ENCODE assay signal across 1 cellular context in the genomic region with DNA sequence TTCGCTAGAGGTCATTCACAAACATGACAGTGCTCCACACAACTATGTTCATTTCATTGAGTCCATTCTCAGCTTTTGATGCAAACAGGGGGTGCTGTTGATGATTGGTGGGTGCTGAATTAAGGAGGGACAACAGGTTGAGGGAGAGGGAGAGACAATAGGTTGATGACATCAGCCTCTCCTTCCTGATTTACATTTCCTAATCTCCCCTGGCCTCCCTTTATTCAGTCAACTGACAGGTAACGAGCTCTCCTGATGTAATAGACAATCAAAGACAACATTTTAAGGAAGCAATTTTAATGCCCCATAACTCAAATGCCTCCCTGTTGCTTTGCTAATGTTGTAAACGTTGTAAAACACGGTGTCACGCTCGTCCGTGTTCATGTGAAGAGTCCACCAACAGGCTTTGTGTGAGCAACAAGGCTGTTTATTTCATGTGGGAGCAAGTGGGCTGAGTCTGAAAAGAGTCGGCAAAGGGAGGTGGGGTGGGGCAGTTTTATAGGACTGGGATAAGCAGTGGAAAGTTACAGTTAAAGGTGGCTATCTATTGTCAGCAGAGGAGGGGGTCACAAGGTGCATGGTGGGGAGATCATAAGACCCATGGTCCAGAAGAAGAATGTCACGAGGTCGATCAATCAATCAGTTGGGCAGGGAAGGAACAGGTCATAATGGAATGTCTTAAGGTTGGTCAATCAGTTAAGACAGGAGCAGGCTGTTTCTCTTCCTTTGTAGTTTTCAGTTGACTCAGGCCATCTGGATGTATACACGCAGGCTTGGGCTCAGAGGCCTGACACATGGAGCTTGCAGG.
TF ChIP-seq lines count a peak whose summit lies in the region.

No MANE protein-coding gene starts in this region.

TF ChIP-seq in K562, 482 proteins besides CTCF, POLR2A, EP300 and RAD21 (continues in another document):
- TF ChIP-seq FOXK1 (CRISPR knock-in tag; IDR thresholded peaks at IDR 0.05; ENCODE audit: borderline replicate concordance) (no peak), XRCC3 (IDR thresholded peaks at IDR 0.05) (no peak), MNT (conservative IDR thresholded peaks at IDR 0.05) (peak; percentile 29 to 61; a peak in 2 of 4 replicates), PRMT5 (CRISPR knock-in tag; IDR thresholded peaks at IDR 0.05) (no peak), CAMTA2 (CRISPR knock-in tag; conservative IDR thresholded peaks at IDR 0.05) (no peak), VEZF1 (CRISPR knock-in tag; IDR thresholded peaks at IDR 0.05) (peak; percentile 70), SRSF3 (IDR thresholded peaks at IDR 0.05; ENCODE audit: insufficient read depth, low read length) (no peak), EP400 (IDR thresholded peaks at IDR 0.05) (peak; percentile 59; the same call in 1 of the 2 replicates), BCOR (IDR thresholded peaks at IDR 0.05) (no peak), ZNF280A (IDR thresholded peaks at IDR 0.05; ENCODE audit: low read depth, partially characterized antibody) (no peak), NFE2L1 (tag; IDR thresholded peaks at IDR 0.05; ENCODE audit: borderline replicate concordance, low read depth) (no peak), FOXM1 (IDR thresholded peaks at IDR 0.05; ENCODE audit: low read depth) (peak; percentile 49), FOXM1 (CRISPR knock-in tag; IDR thresholded peaks at IDR 0.05; ENCODE audit: low read depth) (no peak), ZNF780A (CRISPR knock-in tag; IDR thresholded peaks at IDR 0.05) (no peak), SIN3B (IDR thresholded peaks at IDR 0.05; ENCODE audit: low read depth) (no peak), ZFX (CRISPR knock-in tag; IDR thresholded peaks at IDR 0.05) (peak; percentile 22; the same call in 1 of the 2 replicates), NR4A1 (CRISPR knock-in tag; IDR thresholded peaks at IDR 0.05) (no peak), NR4A1 (tag; IDR thresholded peaks at IDR 0.05) (no peak; the same call in 1 of the 2 replicates), NCOA4 (IDR thresholded peaks at IDR 0.05; ENCODE audit: partially characterized antibody) (no peak), RFX7 (CRISPR knock-in tag; IDR thresholded peaks at IDR 0.05) (no peak), HMG20B (CRISPR knock-in tag; IDR thresholded peaks at IDR 0.05) (no peak), DIDO1 (tag; IDR thresholded peaks at IDR 0.05; ENCODE audit: low read depth) (no peak), DNMT1 (IDR thresholded peaks at IDR 0.05) (no peak), CBFA2T2 (conservative IDR thresholded peaks at IDR 0.05) (peak; percentile 80), CREBBP (IDR thresholded peaks at IDR 0.05; ENCODE audit: low read depth, low read length) (no peak), ZNF76 (CRISPR knock-in tag; IDR thresholded peaks at IDR 0.05; ENCODE audit: borderline replicate concordance) (no peak), E2F3 (CRISPR knock-in tag; IDR thresholded peaks at IDR 0.05) (no peak), RREB1 (CRISPR knock-in tag; IDR thresholded peaks at IDR 0.05) (no peak), SMC3 (conservative IDR thresholded peaks at IDR 0.05; ENCODE audit: insufficient read depth, low read depth, low read length) (no peak), ZNF121 (CRISPR knock-in tag; conservative IDR thresholded peaks at IDR 0.05) (no peak), GMEB1 (CRISPR knock-in tag; IDR thresholded peaks at IDR 0.05) (no peak), ZNF695 (CRISPR knock-in tag; IDR thresholded peaks at IDR 0.05) (no peak), SNRNP70 (optimal IDR thresholded peaks at IDR 0.05; ENCODE audit: low read depth, low read length) (no peak), JUND (IDR thresholded peaks at IDR 0.05; ENCODE audit: borderline replicate concordance, low read depth, low read length) (0 out of 2 replicates have a peak, but pooled peaks have one; percentile 13), JUND (tag; IDR thresholded peaks at IDR 0.05; ENCODE audit: borderline replicate concordance, low read depth, low read length) (peak; percentile 59; the same call in 2 of the 3 replicates), CCNT2 (IDR thresholded peaks at IDR 0.05; ENCODE audit: borderline replicate concordance, extremely low read depth, insufficient read length, low read depth, low read length) (no peak), GABPA (tag; conservative IDR thresholded peaks at IDR 0.05; ENCODE audit: low read depth) (no peak)
- TF ChIP-seq, protein P1, sequence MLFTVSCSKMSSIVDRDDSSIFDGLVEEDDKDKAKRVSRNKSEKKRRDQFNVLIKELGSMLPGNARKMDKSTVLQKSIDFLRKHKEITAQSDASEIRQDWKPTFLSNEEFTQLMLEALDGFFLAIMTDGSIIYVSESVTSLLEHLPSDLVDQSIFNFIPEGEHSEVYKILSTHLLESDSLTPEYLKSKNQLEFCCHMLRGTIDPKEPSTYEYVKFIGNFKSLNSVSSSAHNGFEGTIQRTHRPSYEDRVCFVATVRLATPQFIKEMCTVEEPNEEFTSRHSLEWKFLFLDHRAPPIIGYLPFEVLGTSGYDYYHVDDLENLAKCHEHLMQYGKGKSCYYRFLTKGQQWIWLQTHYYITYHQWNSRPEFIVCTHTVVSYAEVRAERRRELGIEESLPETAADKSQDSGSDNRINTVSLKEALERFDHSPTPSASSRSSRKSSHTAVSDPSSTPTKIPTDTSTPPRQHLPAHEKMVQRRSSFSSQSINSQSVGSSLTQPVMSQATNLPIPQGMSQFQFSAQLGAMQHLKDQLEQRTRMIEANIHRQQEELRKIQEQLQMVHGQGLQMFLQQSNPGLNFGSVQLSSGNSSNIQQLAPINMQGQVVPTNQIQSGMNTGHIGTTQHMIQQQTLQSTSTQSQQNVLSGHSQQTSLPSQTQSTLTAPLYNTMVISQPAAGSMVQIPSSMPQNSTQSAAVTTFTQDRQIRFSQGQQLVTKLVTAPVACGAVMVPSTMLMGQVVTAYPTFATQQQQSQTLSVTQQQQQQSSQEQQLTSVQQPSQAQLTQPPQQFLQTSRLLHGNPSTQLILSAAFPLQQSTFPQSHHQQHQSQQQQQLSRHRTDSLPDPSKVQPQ (CRISPR knock-in tag; IDR thresholded peaks at IDR 0.05; ENCODE audit: borderline replicate concordance) = no peak
- TF ChIP-seq, protein P2, sequence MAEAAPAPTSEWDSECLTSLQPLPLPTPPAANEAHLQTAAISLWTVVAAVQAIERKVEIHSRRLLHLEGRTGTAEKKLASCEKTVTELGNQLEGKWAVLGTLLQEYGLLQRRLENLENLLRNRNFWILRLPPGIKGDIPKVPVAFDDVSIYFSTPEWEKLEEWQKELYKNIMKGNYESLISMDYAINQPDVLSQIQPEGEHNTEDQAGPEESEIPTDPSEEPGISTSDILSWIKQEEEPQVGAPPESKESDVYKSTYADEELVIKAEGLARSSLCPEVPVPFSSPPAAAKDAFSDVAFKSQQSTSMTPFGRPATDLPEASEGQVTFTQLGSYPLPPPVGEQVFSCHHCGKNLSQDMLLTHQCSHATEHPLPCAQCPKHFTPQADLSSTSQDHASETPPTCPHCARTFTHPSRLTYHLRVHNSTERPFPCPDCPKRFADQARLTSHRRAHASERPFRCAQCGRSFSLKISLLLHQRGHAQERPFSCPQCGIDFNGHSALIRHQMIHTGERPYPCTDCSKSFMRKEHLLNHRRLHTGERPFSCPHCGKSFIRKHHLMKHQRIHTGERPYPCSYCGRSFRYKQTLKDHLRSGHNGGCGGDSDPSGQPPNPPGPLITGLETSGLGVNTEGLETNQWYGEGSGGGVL (CRISPR knock-in tag; IDR thresholded peaks at IDR 0.05) = no peak
- TF ChIP-seq, protein P3, sequence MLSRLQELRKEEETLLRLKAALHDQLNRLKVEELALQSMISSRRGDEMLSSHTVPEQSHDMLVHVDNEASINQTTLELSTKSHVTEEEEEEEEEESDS (CRISPR knock-in tag; IDR thresholded peaks at IDR 0.05) = no peak
- TF ChIP-seq, protein P4, sequence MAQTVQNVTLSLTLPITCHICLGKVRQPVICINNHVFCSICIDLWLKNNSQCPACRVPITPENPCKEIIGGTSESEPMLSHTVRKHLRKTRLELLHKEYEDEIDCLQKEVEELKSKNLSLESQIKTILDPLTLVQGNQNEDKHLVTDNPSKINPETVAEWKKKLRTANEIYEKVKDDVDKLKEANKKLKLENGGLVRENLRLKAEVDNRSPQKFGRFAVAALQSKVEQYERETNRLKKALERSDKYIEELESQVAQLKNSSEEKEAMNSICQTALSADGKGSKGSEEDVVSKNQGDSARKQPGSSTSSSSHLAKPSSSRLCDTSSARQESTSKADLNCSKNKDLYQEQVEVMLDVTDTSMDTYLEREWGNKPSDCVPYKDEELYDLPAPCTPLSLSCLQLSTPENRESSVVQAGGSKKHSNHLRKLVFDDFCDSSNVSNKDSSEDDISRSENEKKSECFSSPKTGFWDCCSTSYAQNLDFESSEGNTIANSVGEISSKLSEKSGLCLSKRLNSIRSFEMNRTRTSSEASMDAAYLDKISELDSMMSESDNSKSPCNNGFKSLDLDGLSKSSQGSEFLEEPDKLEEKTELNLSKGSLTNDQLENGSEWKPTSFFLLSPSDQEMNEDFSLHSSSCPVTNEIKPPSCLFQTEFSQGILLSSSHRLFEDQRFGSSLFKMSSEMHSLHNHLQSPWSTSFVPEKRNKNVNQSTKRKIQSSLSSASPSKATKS (CRISPR knock-in tag; IDR thresholded peaks at IDR 0.05) = no peak
